25 cellular contexts compared by ENCODE assay signal in genomic region chr9:138103111-138103823, GRCh38.
A peak's percentile ranks its signal among the peaks of the same experiment; 100 is the strongest.
DNase-seq lines count a peak whose midpoint lies in the region; ATAC-seq and TF ChIP-seq lines count a peak whose summit lies in the region.
"Had no signal": no experiment of that assay in that cellular context is flagged by ENCODE, and none has a peak within 500 bp of the region (broad histone marks: within the 10 kb centered on the region; RNA-seq: fewer than 3 reads in every experiment).

No MANE protein-coding gene starts in this region.

- H3K27me3 ChIP-seq in stomach, result peaks cover 0 to 46% (median 12%) of the 10 kb centered on the region in 3 donors
- peaks cover 17% of the 10 kb centered on the region for H3K27me3 ChIP-seq in suprapubic skin
- H3K27me3 ChIP-seq: ascending aorta had no signal

- H3K9me3 ChIP-seq in stomach (no peaks in the 10 kb centered on the region), suprapubic skin (no peaks in the 10 kb centered on the region)
- H3K9me3 ChIP-seq: ascending aorta, sigmoid colon had no signal

- no peaks in the 10 kb centered on the region for H3K4me1 Mint-ChIP-seq in activated CD4-positive, alpha-beta memory T cell treated with anti-CD3 and anti-CD28 coated beads, Interleukin-2, amount 10 ng/mL, durations not matched to agents 7 days and 5 days
- H3K4me1 Mint-ChIP-seq in activated CD4-positive, alpha-beta memory T cell treated with anti-CD3 and anti-CD28 coated beads for 36 hours (ENCODE audit: low read depth), result no peaks in the 10 kb centered on the region
- H3K4me1 Mint-ChIP-seq: activated naive CD8-positive, alpha-beta T cell treated with anti-CD3 and anti-CD28 coated beads for 36 hours; CD8-positive, alpha-beta memory T cell had no signal

- H3K27ac Mint-ChIP-seq in activated CD4-positive, alpha-beta memory T cell treated with anti-CD3 and anti-CD28 coated beads, Interleukin-2, amount 10 ng/mL, durations not matched to agents 7 days and 5 days, result no peak overlapping the region
- no peak overlapping the region for H3K27ac Mint-ChIP-seq in activated CD4-positive, alpha-beta memory T cell treated with anti-CD3 and anti-CD28 coated beads for 36 hours
- H3K27ac Mint-ChIP-seq: activated naive CD8-positive, alpha-beta T cell treated with anti-CD3 and anti-CD28 coated beads for 36 hours; CD8-positive, alpha-beta memory T cell; nephron had no signal

- ATAC-seq in GM18907 (IDR thresholded peaks at IDR 0.05; ENCODE audit: unreplicated experiment), result no peak
- ATAC-seq: left ventricle myocardium superior had no signal

- no peaks in the 10 kb centered on the region for H3K36me3 Mint-ChIP-seq in activated CD4-positive, alpha-beta memory T cell treated with anti-CD3 and anti-CD28 coated beads, Interleukin-2, amount 10 ng/mL, durations not matched to agents 7 days and 5 days (ENCODE audit: low read depth)
- no peaks in the 10 kb centered on the region for H3K36me3 Mint-ChIP-seq in activated CD4-positive, alpha-beta memory T cell treated with anti-CD3 and anti-CD28 coated beads for 36 hours
- H3K36me3 Mint-ChIP-seq: activated naive CD8-positive, alpha-beta T cell treated with anti-CD3 and anti-CD28 coated beads for 36 hours; CD8-positive, alpha-beta memory T cell had no signal

- H3K4me3 ChIP-seq in stomach (no peak overlapping the region), suprapubic skin (no peak overlapping the region)
- H3K4me3 ChIP-seq: ascending aorta, dorsolateral prefrontal cortex, sigmoid colon had no signal

- TF ChIP-seq CTCF in stomach (IDR thresholded peaks at IDR 0.05) (no peak), suprapubic skin (IDR thresholded peaks at IDR 0.05) (no peak)

- TF ChIP-seq POLR2A in stomach (IDR thresholded peaks at IDR 0.05), result no peak
- no peak for TF ChIP-seq POLR2A in suprapubic skin (IDR thresholded peaks at IDR 0.05)

- DNase-seq in activated CD4-positive, alpha-beta memory T cell treated with anti-CD3 and anti-CD28 coated beads, Interleukin-2, amount 10 ng/mL, durations not matched to agents 7 days and 5 days, result peak; percentile 11
- DNase-seq in activated CD4-positive, alpha-beta memory T cell treated with anti-CD3 and anti-CD28 coated beads for 36 hours, result no peak
- DNase-seq in iPS-NIHi11 (ENCODE audit: low spot score) (peak; percentile 37), stomach (peak; percentile 9), suprapubic skin (ENCODE audit: low spot score in 2 of 2) (no peak)
- no peak for DNase-seq in activated CD4-positive, alpha-beta T cell treated with anti-CD3 and anti-CD28 coated beads for 1 hour
- DNase-seq: activated CD4-positive, alpha-beta T cell treated with anti-CD3 and anti-CD28 coated beads for 48 hours; activated naive CD8-positive, alpha-beta T cell treated with anti-CD3 and anti-CD28 coated beads for 36 hours; caudate nucleus; HCEC 1CT; left ventricle myocardium superior; midbrain; NCI-H1048; NCI-H187; NCI-H2227 treated with DMSO at 0.1 percent for 48 hours; NCI-H69; RPMI8226; T-helper 2 cell had no signal

- no peaks in the 10 kb centered on the region for H3K36me3 ChIP-seq in stomach
- H3K36me3 ChIP-seq in suprapubic skin, result no peaks in the 10 kb centered on the region
- H3K36me3 ChIP-seq: ascending aorta, sigmoid colon had no signal

- TF ChIP-seq EP300 in Ishikawa (IDR thresholded peaks at IDR 0.05; ENCODE audit: borderline replicate concordance) (no peak), stomach (IDR thresholded peaks at IDR 0.05) (no peak), suprapubic skin (IDR thresholded peaks at IDR 0.05) (no peak)

- H3K27ac ChIP-seq in stomach (no peak overlapping the region), suprapubic skin (no peak overlapping the region)
- H3K27ac ChIP-seq: ascending aorta, sigmoid colon had no signal

- TF ChIP-seq RAD21 in Ishikawa (IDR thresholded peaks at IDR 0.05; ENCODE audit: low read depth), result no peak

- 53 to 74% (median 56%) methylated on average over 5 to 6 of the region's 6 CpGs for WGBS in stomach, 5 donors
- WGBS in suprapubic skin, result 83% methylated on average over 2 of the region's 6 CpGs

- POLR2A ChIA-PET in activated CD4-positive, alpha-beta memory T cell treated with anti-CD3 and anti-CD28 coated beads, Interleukin-2, amount 10 ng/mL, durations not matched to agents 7 days and 5 days (lab: Charles Lee), result no interaction called here
- POLR2A ChIA-PET in activated CD4-positive, alpha-beta memory T cell treated with anti-CD3 and anti-CD28 coated beads for 36 hours (lab: Charles Lee), result no interaction called here

- H3K9me3 Mint-ChIP-seq in activated CD4-positive, alpha-beta memory T cell treated with anti-CD3 and anti-CD28 coated beads, Interleukin-2, amount 10 ng/mL, durations not matched to agents 7 days and 5 days, result no peaks in the 10 kb centered on the region
- no peaks in the 10 kb centered on the region for H3K9me3 Mint-ChIP-seq in activated CD4-positive, alpha-beta memory T cell treated with anti-CD3 and anti-CD28 coated beads for 36 hours
- H3K9me3 Mint-ChIP-seq: activated naive CD8-positive, alpha-beta T cell treated with anti-CD3 and anti-CD28 coated beads for 36 hours; CD8-positive, alpha-beta memory T cell had no signal

- CTCF ChIA-PET in activated CD4-positive, alpha-beta memory T cell treated with anti-CD3 and anti-CD28 coated beads, Interleukin-2, amount 10 ng/mL, durations not matched to agents 7 days and 5 days (lab: Charles Lee), result no interaction called here
- CTCF ChIA-PET in activated CD4-positive, alpha-beta memory T cell treated with anti-CD3 and anti-CD28 coated beads for 36 hours (lab: Charles Lee), result no interaction called here

- intact Hi-C loops in activated CD4-positive, alpha-beta memory T cell treated with anti-CD3 and anti-CD28 coated beads for 36 hours (cut with micrococcal nuclease), result no loop called here
- intact Hi-C loops in stomach (cut with DNase I; ENCODE audit: low total_unique reads), result no loop called here

- no peak overlapping the region for H3K4me3 Mint-ChIP-seq in activated CD4-positive, alpha-beta memory T cell treated with anti-CD3 and anti-CD28 coated beads, Interleukin-2, amount 10 ng/mL, durations not matched to agents 7 days and 5 days
- no peak overlapping the region for H3K4me3 Mint-ChIP-seq in activated CD4-positive, alpha-beta memory T cell treated with anti-CD3 and anti-CD28 coated beads for 36 hours
- H3K4me3 Mint-ChIP-seq: activated naive CD8-positive, alpha-beta T cell treated with anti-CD3 and anti-CD28 coated beads for 36 hours; CD8-positive, alpha-beta memory T cell; nephron had no signal

- H3K4me1 ChIP-seq in stomach (no peaks in the 10 kb centered on the region), suprapubic skin (no peaks in the 10 kb centered on the region)
- H3K4me1 ChIP-seq: ascending aorta, sigmoid colon had no signal

- no peaks in the 10 kb centered on the region for H3K27me3 Mint-ChIP-seq in activated CD4-positive, alpha-beta memory T cell treated with anti-CD3 and anti-CD28 coated beads, Interleukin-2, amount 10 ng/mL, durations not matched to agents 7 days and 5 days
- H3K27me3 Mint-ChIP-seq in activated CD4-positive, alpha-beta memory T cell treated with anti-CD3 and anti-CD28 coated beads for 36 hours, result peaks cover 4% of the 10 kb centered on the region

TF ChIP-seq in Ishikawa, 13 proteins besides CTCF, POLR2A, EP300 and RAD21:
- TF ChIP-seq, protein P1, sequence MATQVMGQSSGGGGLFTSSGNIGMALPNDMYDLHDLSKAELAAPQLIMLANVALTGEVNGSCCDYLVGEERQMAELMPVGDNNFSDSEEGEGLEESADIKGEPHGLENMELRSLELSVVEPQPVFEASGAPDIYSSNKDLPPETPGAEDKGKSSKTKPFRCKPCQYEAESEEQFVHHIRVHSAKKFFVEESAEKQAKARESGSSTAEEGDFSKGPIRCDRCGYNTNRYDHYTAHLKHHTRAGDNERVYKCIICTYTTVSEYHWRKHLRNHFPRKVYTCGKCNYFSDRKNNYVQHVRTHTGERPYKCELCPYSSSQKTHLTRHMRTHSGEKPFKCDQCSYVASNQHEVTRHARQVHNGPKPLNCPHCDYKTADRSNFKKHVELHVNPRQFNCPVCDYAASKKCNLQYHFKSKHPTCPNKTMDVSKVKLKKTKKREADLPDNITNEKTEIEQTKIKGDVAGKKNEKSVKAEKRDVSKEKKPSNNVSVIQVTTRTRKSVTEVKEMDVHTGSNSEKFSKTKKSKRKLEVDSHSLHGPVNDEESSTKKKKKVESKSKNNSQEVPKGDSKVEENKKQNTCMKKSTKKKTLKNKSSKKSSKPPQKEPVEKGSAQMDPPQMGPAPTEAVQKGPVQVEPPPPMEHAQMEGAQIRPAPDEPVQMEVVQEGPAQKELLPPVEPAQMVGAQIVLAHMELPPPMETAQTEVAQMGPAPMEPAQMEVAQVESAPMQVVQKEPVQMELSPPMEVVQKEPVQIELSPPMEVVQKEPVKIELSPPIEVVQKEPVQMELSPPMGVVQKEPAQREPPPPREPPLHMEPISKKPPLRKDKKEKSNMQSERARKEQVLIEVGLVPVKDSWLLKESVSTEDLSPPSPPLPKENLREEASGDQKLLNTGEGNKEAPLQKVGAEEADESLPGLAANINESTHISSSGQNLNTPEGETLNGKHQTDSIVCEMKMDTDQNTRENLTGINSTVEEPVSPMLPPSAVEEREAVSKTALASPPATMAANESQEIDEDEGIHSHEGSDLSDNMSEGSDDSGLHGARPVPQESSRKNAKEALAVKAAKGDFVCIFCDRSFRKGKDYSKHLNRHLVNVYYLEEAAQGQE (IDR thresholded peaks at IDR 0.05; ENCODE audit: low read depth), result peak; percentile 13; the same call in 1 of the 2 replicates
- no peak for TF ChIP-seq ZBTB7A (IDR thresholded peaks at IDR 0.05; ENCODE audit: low read depth)

Comparison
In these comparisons a context has a peak if more than half of its experiments do, and no peak if none do; other contexts are left out.
1. DNase-seq: peak in activated CD4-positive, alpha-beta memory T cell treated with anti-CD3 and anti-CD28 coated beads, Interleukin-2, amount 10 ng/mL, durations not matched to agents 7 days and 5 days (single experiment), iPS-NIHi11 (single experiment) and stomach (single experiment); none in activated CD4-positive, alpha-beta memory T cell treated with anti-CD3 and anti-CD28 coated beads for 36 hours (single experiment), activated CD4-positive, alpha-beta T cell treated with anti-CD3 and anti-CD28 coated beads for 1 hour (single experiment) and suprapubic skin (0 of 2).